21 cellular contexts compared by ENCODE assay signal in genomic region chr11:76591416-76591815, GRCh38.
DNase-seq lines count a peak whose midpoint lies in the region; ATAC-seq and TF ChIP-seq lines count a peak whose summit lies in the region.
"Had no signal": no experiment of that assay in that cellular context is flagged by ENCODE, and none has a peak within 500 bp of the region (broad histone marks: within the 10 kb centered on the region; RNA-seq: fewer than 3 reads in every experiment).

No MANE protein-coding gene starts in this region.

- H3K27me3 Mint-ChIP-seq in activated naive CD4-positive, alpha-beta T cell treated with anti-CD3 and anti-CD28 coated beads, Interleukin-2, amount 10 ng/mL, durations not matched to agents 7 days and 5 days = peaks cover 22% of the 10 kb centered on the region
- peaks cover 3% of the 10 kb centered on the region for H3K27me3 Mint-ChIP-seq in activated CD8-positive, alpha-beta T cell treated with anti-CD3 and anti-CD28 coated beads, Interleukin-2, amount 10 ng/mL, durations not matched to agents 7 days and 5 days (ENCODE audit: low read depth)
- H3K27me3 Mint-ChIP-seq in activated T-cell treated with anti-CD3 and anti-CD28 coated beads, Interleukin-2, amount 50 U/mL, for 24 hours = peaks cover 8% of the 10 kb centered on the region
- H3K27me3 Mint-ChIP-seq: CD4-positive, alpha-beta memory T cell had no signal

- peak overlapping the region; percentile 31 for H3K27ac Mint-ChIP-seq in activated naive CD4-positive, alpha-beta T cell treated with anti-CD3 and anti-CD28 coated beads, Interleukin-2, amount 10 ng/mL, durations not matched to agents 7 days and 5 days
- H3K27ac Mint-ChIP-seq in activated CD8-positive, alpha-beta T cell treated with anti-CD3 and anti-CD28 coated beads, Interleukin-2, amount 10 ng/mL, durations not matched to agents 7 days and 5 days = peak overlapping the region; percentile 70
- H3K27ac Mint-ChIP-seq in activated T-cell treated with anti-CD3 and anti-CD28 coated beads, Interleukin-2, amount 50 U/mL, for 24 hours = no peak overlapping the region
- H3K27ac Mint-ChIP-seq: GM23338 had no signal

- H3K4me1 ChIP-seq in mucosa of rectum (ENCODE audit: control insufficient read depth in 2 of 2, insufficient read depth in 2 of 2, low read length in 2 of 2) = peaks cover 29 to 46% of the 10 kb centered on the region in 2 donors
- peaks cover 0 to 53% (median 28%) of the 10 kb centered on the region in 4 donors for H3K4me1 ChIP-seq in transverse colon

- peak overlapping the region in 1 of 2 donors; percentile 60 for H3K9ac ChIP-seq in mucosa of rectum (ENCODE audit: low read depth in 1 of 2, low read length in 2 of 2)

- DNase-seq in activated naive CD4-positive, alpha-beta T cell treated with anti-CD3 and anti-CD28 coated beads, Interleukin-2, amount 10 ng/mL, durations not matched to agents 7 days and 5 days = no peak
- DNase-seq in activated naive CD4-positive, alpha-beta T cell treated with Interleukin-2 at 50 U/mL for 16 hours = no peak
- peak; percentile 18 for DNase-seq in activated CD8-positive, alpha-beta T cell treated with anti-CD3 and anti-CD28 coated beads, Interleukin-2, amount 10 ng/mL, durations not matched to agents 7 days and 5 days
- peak; percentile 88 for DNase-seq in transverse colon
- DNase-seq in activated T-cell treated with anti-CD3 and anti-CD28 coated beads, Interleukin-2, amount 50 U/mL, for 24 hours = no peak
- DNase-seq in NCI-H1105 (lab: John Stamatoyannopoulos, UW) = no peak
- no peak for DNase-seq in NCI-H2081 (lab: John Stamatoyannopoulos, UW)
- DNase-seq: CD4-positive, alpha-beta memory T cell; DMS53; EL; Kasumi-1; MG63; NCI-H1048; NCI-H1694; NCI-H82; SHP77 treated with DMSO at 0.1 percent for 48 hours had no signal

- H3K36me3 Mint-ChIP-seq in activated naive CD4-positive, alpha-beta T cell treated with anti-CD3 and anti-CD28 coated beads, Interleukin-2, amount 10 ng/mL, durations not matched to agents 7 days and 5 days = peaks cover 9% of the 10 kb centered on the region
- H3K36me3 Mint-ChIP-seq in activated CD8-positive, alpha-beta T cell treated with anti-CD3 and anti-CD28 coated beads, Interleukin-2, amount 10 ng/mL, durations not matched to agents 7 days and 5 days (ENCODE audit: low read depth) = peaks cover 19% of the 10 kb centered on the region
- no peaks in the 10 kb centered on the region for H3K36me3 Mint-ChIP-seq in activated T-cell treated with anti-CD3 and anti-CD28 coated beads, Interleukin-2, amount 50 U/mL, for 24 hours (ENCODE audit: low read depth)
- H3K36me3 Mint-ChIP-seq: CD4-positive, alpha-beta memory T cell had no signal

- CTCF ChIA-PET in activated naive CD4-positive, alpha-beta T cell treated with anti-CD3 and anti-CD28 coated beads, Interleukin-2, amount 10 ng/mL, durations not matched to agents 7 days and 5 days (lab: Charles Lee) = no interaction called here
- CTCF ChIA-PET in activated CD8-positive, alpha-beta T cell treated with anti-CD3 and anti-CD28 coated beads, Interleukin-2, amount 10 ng/mL, durations not matched to agents 7 days and 5 days (lab: Charles Lee) = interaction anchor here (0.7 kb wide), 1 partner anchor 89 kb away, joined by 3 read pairs; no protein-coding TSS in a partner anchor

- peaks cover 2% of the 10 kb centered on the region for H3K9me3 Mint-ChIP-seq in activated naive CD4-positive, alpha-beta T cell treated with anti-CD3 and anti-CD28 coated beads, Interleukin-2, amount 10 ng/mL, durations not matched to agents 7 days and 5 days
- peaks cover 3% of the 10 kb centered on the region for H3K9me3 Mint-ChIP-seq in activated CD8-positive, alpha-beta T cell treated with anti-CD3 and anti-CD28 coated beads, Interleukin-2, amount 10 ng/mL, durations not matched to agents 7 days and 5 days (ENCODE audit: insufficient read depth)
- H3K9me3 Mint-ChIP-seq in activated T-cell treated with anti-CD3 and anti-CD28 coated beads, Interleukin-2, amount 50 U/mL, for 24 hours = no peaks in the 10 kb centered on the region
- H3K9me3 Mint-ChIP-seq: GM23338 had no signal

- intact Hi-C loops in transverse colon (cut with DNase I; ENCODE audit: low total_unique reads) = no loop called here

- H3K36me3 ChIP-seq in mucosa of rectum (ENCODE audit: control insufficient read depth in 2 of 2, insufficient read depth in 2 of 2, low read length in 2 of 2) = no peaks in the 10 kb centered on the region
- no peaks in the 10 kb centered on the region for H3K36me3 ChIP-seq in transverse colon
- H3K36me3 ChIP-seq: MG63 had no signal

- ATAC-seq in activated CD8-positive, alpha-beta T cell treated with anti-CD3 and anti-CD28 coated beads, Interleukin-2, amount 10 ng/mL, durations not matched to agents 7 days and 5 days = no peak
- ATAC-seq: A549, GM12878, GM23338, HCT116 had no signal

- H3K9me3 ChIP-seq in mucosa of rectum (ENCODE audit: control insufficient read depth in 2 of 2, low read length in 2 of 2) (no peaks in the 10 kb centered on the region), transverse colon (no peaks in the 10 kb centered on the region)
- H3K9me3 ChIP-seq: MG63 had no signal

- H3K27me3 ChIP-seq in mucosa of rectum (ENCODE audit: control insufficient read depth in 2 of 2, insufficient read depth in 2 of 2, low read length in 2 of 2) (no peaks in the 10 kb centered on the region), transverse colon (no peaks in the 10 kb centered on the region)
- H3K27me3 ChIP-seq: MG63 had no signal

- H3K4me1 Mint-ChIP-seq in activated naive CD4-positive, alpha-beta T cell treated with anti-CD3 and anti-CD28 coated beads, Interleukin-2, amount 10 ng/mL, durations not matched to agents 7 days and 5 days = peaks cover 81% of the 10 kb centered on the region
- peaks cover 80% of the 10 kb centered on the region for H3K4me1 Mint-ChIP-seq in activated CD8-positive, alpha-beta T cell treated with anti-CD3 and anti-CD28 coated beads, Interleukin-2, amount 10 ng/mL, durations not matched to agents 7 days and 5 days (ENCODE audit: low read depth)
- peaks cover 39% of the 10 kb centered on the region for H3K4me1 Mint-ChIP-seq in activated T-cell treated with anti-CD3 and anti-CD28 coated beads, Interleukin-2, amount 50 U/mL, for 24 hours (ENCODE audit: low read depth)

- peak overlapping the region; percentile 17 to 46 for H3K4me3 ChIP-seq in mucosa of rectum (ENCODE audit: low read length in 2 of 2)
- H3K4me3 ChIP-seq in transverse colon = peak overlapping the region in 1 of 4 donors; percentile 12
- H3K4me3 ChIP-seq: A549, GM12878, GM23338, MG63 had no signal

- no peak for TF ChIP-seq EP300 in transverse colon (IDR thresholded peaks at IDR 0.05; ENCODE audit: low read depth)

- no peak overlapping the region for H3K4me3 Mint-ChIP-seq in activated naive CD4-positive, alpha-beta T cell treated with anti-CD3 and anti-CD28 coated beads, Interleukin-2, amount 10 ng/mL, durations not matched to agents 7 days and 5 days
- no peak overlapping the region for H3K4me3 Mint-ChIP-seq in activated CD8-positive, alpha-beta T cell treated with anti-CD3 and anti-CD28 coated beads, Interleukin-2, amount 10 ng/mL, durations not matched to agents 7 days and 5 days
- no peak overlapping the region for H3K4me3 Mint-ChIP-seq in activated T-cell treated with anti-CD3 and anti-CD28 coated beads, Interleukin-2, amount 50 U/mL, for 24 hours
- H3K4me3 Mint-ChIP-seq: CD4-positive, alpha-beta memory T cell; GM23338 had no signal

- 59% methylated on average over 8 of the region's 8 CpGs; no CpG with 5 or more reads in 1 of the 2 donors for WGBS in transverse colon (ENCODE audit: low coverage in 1 of 2), 2 donors

- in situ Hi-C loops in transverse colon (cut with MboI; ENCODE audit: low pct_ligation_motif_present in 1 of 4, low pct_unique_long_range_greater_than_20kb in 1 of 4, low sequenced_read_pairs in 3 of 4) = no loop called here

- TF ChIP-seq POLR2A in transverse colon (IDR thresholded peaks at IDR 0.05) = peak; percentile 59

- H3K27ac ChIP-seq in mucosa of rectum (ENCODE audit: low read depth in 2 of 2, low read length in 2 of 2) = peak overlapping the region; percentile 84 to 85
- peak overlapping the region; percentile 62 to 83 (median 80) for H3K27ac ChIP-seq in transverse colon
- H3K27ac ChIP-seq: A549 had no signal

- POLR2A ChIA-PET in activated CD8-positive, alpha-beta T cell treated with anti-CD3 and anti-CD28 coated beads, Interleukin-2, amount 10 ng/mL, durations not matched to agents 7 days and 5 days (lab: Charles Lee) = no interaction called here

- TF ChIP-seq CTCF in transverse colon (IDR thresholded peaks at IDR 0.05) = no peak

Comparison
In these comparisons a context has a peak if more than half of its experiments do, and no peak if none do; other contexts are left out.
1. DNase-seq: peak in activated CD8-positive, alpha-beta T cell treated with anti-CD3 and anti-CD28 coated beads, Interleukin-2, amount 10 ng/mL, durations not matched to agents 7 days and 5 days (single experiment) and transverse colon (single experiment); none in activated naive CD4-positive, alpha-beta T cell treated with anti-CD3 and anti-CD28 coated beads, Interleukin-2, amount 10 ng/mL, durations not matched to agents 7 days and 5 days (single experiment), activated naive CD4-positive, alpha-beta T cell treated with Interleukin-2 at 50 U/mL for 16 hours (single experiment), activated T-cell treated with anti-CD3 and anti-CD28 coated beads, Interleukin-2, amount 50 U/mL, for 24 hours (single experiment), NCI-H1105 (single experiment) and NCI-H2081 (0 of 2).